8 cellular contexts compared by ENCODE assay signal in the genomic region with DNA sequence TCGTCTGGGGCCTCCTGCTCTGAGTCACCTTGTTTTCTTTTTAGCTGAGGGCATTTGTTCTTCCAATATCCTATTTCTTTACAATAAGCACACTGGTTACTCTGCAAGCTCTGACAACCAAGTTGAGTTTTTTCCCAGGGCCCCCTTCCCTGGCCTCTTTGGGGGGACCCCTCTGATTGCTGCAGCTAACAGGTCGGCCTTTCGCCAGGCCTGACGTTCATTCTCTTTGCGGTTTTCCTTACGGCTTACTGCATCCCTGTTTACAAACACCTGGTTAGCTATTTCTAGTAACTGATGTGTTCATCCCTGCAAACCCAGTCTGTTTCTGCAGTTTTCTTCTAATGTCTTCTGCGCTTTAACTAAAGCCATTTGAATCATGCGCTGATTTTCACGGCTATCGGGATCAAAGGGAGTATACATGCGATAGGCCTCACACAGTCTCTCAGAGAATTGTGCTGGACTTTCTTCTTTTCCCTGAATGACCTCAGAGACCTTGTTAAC. TPM values are rescaled to one million over a fixed set of nuclear protein-coding genes. Genes with fewer than 3 reads are reported as not detected.
DNase-seq lines count a peak whose midpoint lies in the region; ATAC-seq and TF ChIP-seq lines count a peak whose summit lies in the region.
"Not testable (repeated sequence)": the region's sequence is repeated elsewhere in the genome, so short reads cannot be mapped to it uniquely, and the experiment has no call there.

No MANE protein-coding gene starts in this region.

- not testable (repeated sequence) for H3K27ac Mint-ChIP-seq in CD8-positive, alpha-beta memory T cell
- peak overlapping the region; percentile 71 for H3K27ac Mint-ChIP-seq in nephron progenitor cell

- TF ChIP-seq CTCF in IMR-90 (conservative IDR thresholded peaks at IDR 0.05; ENCODE audit: low read depth, low read length); WERI-Rb-1 (IDR thresholded peaks at IDR 0.05; ENCODE audit: low read depth, low read length); fibroblast of pulmonary artery (IDR thresholded peaks at IDR 0.05; ENCODE audit: low read length, missing control alignments); hepatocyte (IDR thresholded peaks at IDR 0.05; ENCODE audit: poor library complexity); nephron progenitor cell (IDR thresholded peaks at IDR 0.05); smooth muscle cell (IDR thresholded peaks at IDR 0.05; ENCODE audit: borderline replicate concordance, insufficient read depth, poor library complexity, severe bottlenecking); upper lobe of left lung (IDR thresholded peaks at IDR 0.05): not testable (repeated sequence)

- not testable (repeated sequence) for TF ChIP-seq RAD21 in IMR-90 (IDR thresholded peaks at IDR 0.05; ENCODE audit: low read length)

- H3K18ac ChIP-seq in IMR-90 (ENCODE audit: low read depth, low read length), result not testable (repeated sequence)

- not testable (repeated sequence) for H3K4me3 ChIP-seq in CD8-positive, alpha-beta memory T cell (ENCODE audit: low read length); IMR-90 (ENCODE audit: insufficient read depth, low read depth, low read length); fibroblast of pulmonary artery (replicated peaks; ENCODE audit: low read depth, low read length); hepatocyte; smooth muscle cell
- H3K4me3 ChIP-seq in WERI-Rb-1 (ENCODE audit: low read depth, low read length), result peak overlapping the region; percentile 26
- peak overlapping the region in 3 of 4 donors; percentile 40 to 45 (median 43) for H3K4me3 ChIP-seq in upper lobe of left lung

- in situ Hi-C loops in IMR-90 (cut with MboI; ENCODE audit: low sequenced_read_pairs), result not testable (repeated sequence)

- not testable (repeated sequence) for H3K4me1 Mint-ChIP-seq in CD8-positive, alpha-beta memory T cell
- peaks cover 63% of the 10 kb centered on the region for H3K4me1 Mint-ChIP-seq in nephron progenitor cell

- CTCF ChIA-PET in CD8-positive, alpha-beta memory T cell (lab: Charles Lee); IMR-90 (lab: Yijun Ruan, JAX): not testable (repeated sequence)

- not testable (repeated sequence) for H3K9me1 ChIP-seq in IMR-90 (ENCODE audit: insufficient read depth, low read length)

- not testable (repeated sequence) for H3K9ac ChIP-seq in IMR-90 (ENCODE audit: low read depth, low read length); smooth muscle cell (ENCODE audit: low read depth)

- H4K91ac ChIP-seq in IMR-90 (ENCODE audit: insufficient read depth, low read depth, low read length), result not testable (repeated sequence)

- H3K23ac ChIP-seq in IMR-90 (ENCODE audit: low read depth, low read length), result not testable (repeated sequence)

- not testable (repeated sequence) for H3F3A ChIP-seq in smooth muscle cell (ENCODE audit: low read depth)

- H2AFZ ChIP-seq in IMR-90 (replicated peaks; ENCODE audit: low read length, poor library complexity); hepatocyte; smooth muscle cell (ENCODE audit: low read depth): not testable (repeated sequence)

- dilution Hi-C loops in IMR-90 (cut with HindIII; ENCODE audit: low sequenced_read_pairs, unreplicated experiment), result not testable (repeated sequence)

- H3K79me2 ChIP-seq in hepatocyte; smooth muscle cell (ENCODE audit: low read depth): not testable (repeated sequence)

- not testable (repeated sequence) for H4K8ac ChIP-seq in IMR-90 (ENCODE audit: low read depth in 2 of 2, low read length in 2 of 2)

- not testable (repeated sequence) for H3K36me3 ChIP-seq in CD8-positive, alpha-beta memory T cell (ENCODE audit: insufficient read depth, low read length); IMR-90 (ENCODE audit: control insufficient read depth, insufficient read depth, low read length); WERI-Rb-1; hepatocyte (replicated peaks; ENCODE audit: insufficient read depth, low read depth); smooth muscle cell (ENCODE audit: low read depth); upper lobe of left lung

- not testable (repeated sequence) for H2BK5ac ChIP-seq in IMR-90 (ENCODE audit: low read depth, low read length, poor library complexity, severe bottlenecking)

- H2BK15ac ChIP-seq in IMR-90 (ENCODE audit: low read depth, low read length), result not testable (repeated sequence)

- H3K56ac ChIP-seq in IMR-90 (ENCODE audit: extremely low read depth, insufficient read depth, low read length), result not testable (repeated sequence)

- not testable (repeated sequence) for H2BK120ac ChIP-seq in IMR-90 (ENCODE audit: low read depth, low read length)

- TF ChIP-seq EP300 in upper lobe of left lung (IDR thresholded peaks at IDR 0.05), result not testable (repeated sequence)

- intact Hi-C loops in IMR-90 (cut with micrococcal nuclease), result not testable (repeated sequence)

- not testable (repeated sequence) for ATAC-seq in IMR-90 (ENCODE audit: low read depth); upper lobe of left lung (ENCODE audit: low FRiP score in 2 of 2)

- not testable (repeated sequence) for H3K4ac ChIP-seq in IMR-90 (ENCODE audit: low read depth, low read length)

- 4% methylated on average over 5 of the region's 11 CpGs; no CpG with 5 or more reads in 1 of the 2 experiments for WGBS in IMR-90 (ENCODE audit: extremely low coverage in 2 of 2, insufficient read length in 1 of 2), 2 experiments
- WGBS in hepatocyte (ENCODE audit: low lambda C conversion rate, missing lambda C conversion rate), result 66% methylated on average over 11 of the region's 11 CpGs
- 66% methylated on average over 11 of the region's 11 CpGs for WGBS in smooth muscle cell (ENCODE audit: low lambda C conversion rate)
- WGBS in upper lobe of left lung, 2 donors, result 40 to 49% methylated on average over 11 of the region's 11 CpGs

- H4K5ac ChIP-seq in IMR-90 (ENCODE audit: low read depth, low read length), result not testable (repeated sequence)

- not testable (repeated sequence) for H3K79me1 ChIP-seq in IMR-90 (ENCODE audit: low read depth in 1 of 2, low read length in 2 of 2)

- not testable (repeated sequence) for H3K4me1 ChIP-seq in CD8-positive, alpha-beta memory T cell (ENCODE audit: insufficient read depth, low read length); IMR-90 (ENCODE audit: control insufficient read depth, insufficient read depth, low read length); hepatocyte (ENCODE audit: insufficient read depth); smooth muscle cell (ENCODE audit: low read depth)
- H3K4me1 ChIP-seq in upper lobe of left lung, result peaks cover 0 to 15% (median 4%) of the 10 kb centered on the region in 4 donors

- DNase-seq in CD8-positive, alpha-beta memory T cell; WERI-Rb-1; hepatocyte (ENCODE audit: low spot score); nephron progenitor cell; smooth muscle cell (lab: John Stamatoyannopoulos, UW; ENCODE audit: unreplicated experiment); upper lobe of left lung: not testable (repeated sequence)
- DNase-seq in IMR-90 (peak; percentile 16), fibroblast of pulmonary artery (ENCODE audit: low read depth) (peak; percentile 48)

- POLR2A ChIA-PET in CD8-positive, alpha-beta memory T cell (lab: Charles Lee); IMR-90 (lab: Charles Lee; ENCODE audit: unreplicated experiment): not testable (repeated sequence)

- H3K36me3 Mint-ChIP-seq in CD8-positive, alpha-beta memory T cell, result not testable (repeated sequence)
- peaks cover 12% of the 10 kb centered on the region for H3K36me3 Mint-ChIP-seq in nephron progenitor cell (ENCODE audit: low read depth)

- not testable (repeated sequence) for TF ChIP-seq POLR2A in IMR-90 (IDR thresholded peaks at IDR 0.05; ENCODE audit: low read depth, low read length); upper lobe of left lung (IDR thresholded peaks at IDR 0.05)

- H2BK20ac ChIP-seq in IMR-90 (ENCODE audit: low read depth, low read length), result not testable (repeated sequence)

- not testable (repeated sequence) for H4K20me1 ChIP-seq in IMR-90 (ENCODE audit: insufficient read depth, low read length); hepatocyte (ENCODE audit: insufficient read depth, poor library complexity, severe bottlenecking); smooth muscle cell (ENCODE audit: low read depth)

- peak overlapping the region; percentile 51 for H3K27ac ChIP-seq in CD8-positive, alpha-beta memory T cell (ENCODE audit: low read depth, low read length)
- not testable (repeated sequence) for H3K27ac ChIP-seq in IMR-90 (ENCODE audit: insufficient read depth, low read length); hepatocyte; smooth muscle cell (ENCODE audit: low read depth)
- peak overlapping the region; percentile 70 for H3K27ac ChIP-seq in WERI-Rb-1
- peak overlapping the region in 3 of 4 donors; percentile 5 to 56 (median 17) for H3K27ac ChIP-seq in upper lobe of left lung

- H3K9me2 ChIP-seq in hepatocyte (replicated peaks; ENCODE audit: insufficient read depth), result not testable (repeated sequence)

- H2AK9ac ChIP-seq in IMR-90 (replicated peaks; ENCODE audit: low read depth, low read length, poor library complexity), result not testable (repeated sequence)

- not testable (repeated sequence) for H2AK5ac ChIP-seq in IMR-90 (ENCODE audit: low read depth, low read length)

- not testable (repeated sequence) for H3K27me3 ChIP-seq in CD8-positive, alpha-beta memory T cell (ENCODE audit: insufficient read depth, low read length, poor library complexity, severe bottlenecking); IMR-90 (ENCODE audit: control insufficient read depth, insufficient read depth, low read length); WERI-Rb-1 (ENCODE audit: insufficient read depth, low read depth, severe bottlenecking); hepatocyte; smooth muscle cell (ENCODE audit: low read depth); upper lobe of left lung

- H3K9me3 Mint-ChIP-seq in CD8-positive, alpha-beta memory T cell, result peaks cover 0 to 14% (median 8%) of the 10 kb centered on the region in 5 donors
- peaks cover 25% of the 10 kb centered on the region for H3K9me3 Mint-ChIP-seq in nephron progenitor cell

- not testable (repeated sequence) for H3K4me2 ChIP-seq in IMR-90 (ENCODE audit: low read depth, low read length)
- H3K4me2 ChIP-seq in hepatocyte (peak overlapping the region; percentile 33), smooth muscle cell (peak overlapping the region; percentile 60)

- H3K4me3 Mint-ChIP-seq in CD8-positive, alpha-beta memory T cell, result not testable (repeated sequence)
- H3K4me3 Mint-ChIP-seq in nephron progenitor cell, result peak overlapping the region; percentile 0

- H3K27me3 Mint-ChIP-seq in CD8-positive, alpha-beta memory T cell, result peaks cover 6 to 48% of the 10 kb centered on the region in 2 donors
- not testable (repeated sequence) for H3K27me3 Mint-ChIP-seq in nephron progenitor cell (ENCODE audit: low read depth, poor library complexity)

- not testable (repeated sequence) for BruUV-seq in IMR-90 (replicated peaks; lab: Mats Ljungman, UMichigan)

- not testable (repeated sequence) for H3K9me3 ChIP-seq in CD8-positive, alpha-beta memory T cell (ENCODE audit: low read length); IMR-90 (ENCODE audit: control insufficient read depth, insufficient read depth, low read length); WERI-Rb-1 (ENCODE audit: severe bottlenecking); hepatocyte (ENCODE audit: low read depth); smooth muscle cell (replicated peaks; ENCODE audit: low read depth); upper lobe of left lung

- not testable (repeated sequence) for H3K14ac ChIP-seq in IMR-90 (replicated peaks; ENCODE audit: low read depth, low read length)

RNA-seq across cellular contexts. Expression of a gene that starts 37.5 kb away (rescaled TPM):
- under 1 TPM; 0.59 to 0.84 TPM for total RNA-seq in CD8-positive, alpha-beta memory T cell
- polyA plus RNA-seq in CD8-positive, alpha-beta memory T cell, result 0.47 TPM
- total RNA-seq in IMR-90 (2012; rRNA removed) (3.8 and 4.4 TPM in 2 replicates), hepatocyte (12.5 and 15.6 TPM in 2 replicates), smooth muscle cell (7.3 and 8.1 TPM in 2 replicates), upper lobe of left lung (10 to 100 TPM; 25.6 to 48.6 (median 33.8) TPM)
- polyA plus RNA-seq in IMR-90 (2012; rRNA removed) (5.6 and 6.0 TPM in 2 replicates), hepatocyte (9.1 and 15.0 TPM in 2 replicates), smooth muscle cell (6.2 and 7.7 TPM in 2 replicates)
- polyA plus RNA-seq in IMR-90 (2012; cell fraction: cytosol; rRNA removed), result 3.3 and 5.6 TPM in 2 replicates
- 9.3 and 10.5 TPM in 2 replicates for polyA plus RNA-seq in IMR-90 (2012; cell fraction: nucleus; rRNA removed; ENCODE audit: low replicate concordance)

RNA-seq across cellular contexts. Expression of a gene that starts 58.4 kb away (rescaled TPM):
- 10 to 100 TPM; 66.7 to 71.0 TPM for total RNA-seq in CD8-positive, alpha-beta memory T cell
- 50.9 TPM for polyA plus RNA-seq in CD8-positive, alpha-beta memory T cell
- total RNA-seq in IMR-90 (2012; rRNA removed) (53.1 and 54.4 TPM in 2 replicates), hepatocyte (22.4 and 28.0 TPM in 2 replicates), smooth muscle cell (30.7 and 34.2 TPM in 2 replicates), upper lobe of left lung (10 to 100 TPM; 11.1 to 40.6 (median 26.3) TPM)
- polyA plus RNA-seq in IMR-90 (2012; rRNA removed) (104 and 142 TPM in 2 replicates), hepatocyte (57.0 and 59.1 TPM in 2 replicates), smooth muscle cell (49.0 and 52.6 TPM in 2 replicates)
- polyA plus RNA-seq in IMR-90 (2012; cell fraction: cytosol; rRNA removed), result 57.0 and 155 TPM in 2 replicates
- polyA plus RNA-seq in IMR-90 (2012; cell fraction: nucleus; rRNA removed; ENCODE audit: low replicate concordance), result 92.4 and 172 TPM in 2 replicates
